Comparison of ENCODE assay signal across 26 cellular contexts in the genomic region with DNA sequence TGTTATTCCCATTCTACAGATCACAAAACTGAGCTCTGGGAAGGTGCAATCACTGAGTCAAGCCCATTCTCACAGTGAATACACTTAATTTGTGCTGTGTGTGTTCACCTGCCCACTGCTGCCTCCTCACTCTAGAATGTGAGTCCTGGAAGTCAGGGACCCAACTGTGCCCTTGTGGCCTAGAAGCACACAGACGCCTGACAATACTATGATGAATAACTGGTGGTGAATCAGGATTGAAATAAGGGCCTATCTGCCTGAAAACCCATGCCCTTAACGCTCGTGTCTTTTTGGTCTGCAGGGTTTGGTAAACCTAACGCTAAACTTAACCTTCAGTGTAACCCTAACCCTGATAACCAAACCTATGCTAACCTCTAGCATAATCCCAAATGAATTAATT.
DNase-seq lines count a peak whose midpoint lies in the region; ATAC-seq, FAIRE-seq and TF ChIP-seq lines count a peak whose summit lies in the region.
"Had no signal": no experiment of that assay in that cellular context is flagged by ENCODE, and none has a peak within 500 bp of the region (broad histone marks: within the 10 kb centered on the region; RNA-seq: fewer than 3 reads in every experiment).

No MANE protein-coding gene starts in this region.

- DNase-seq in HepG2 (ENCODE audit: low spot score): no peak
- no peak for DNase-seq in right lobe of liver
- DNase-seq in osteoblast (ENCODE audit: insufficient read length, low spot score, missing footprints): peak; percentile 90
- DNase-seq in HT-29 (ENCODE audit: low spot score): no peak
- DNase-seq: activated CD4-positive, alpha-beta T cell treated with anti-CD3 and anti-CD28 coated beads, Interleukin-2, amount 10 ng/mL, durations not matched to agents 7 days and 5 days; activated CD8-positive, alpha-beta memory T cell treated with anti-CD3 and anti-CD28 coated beads, Interleukin-2, amount 10 ng/mL, durations not matched to agents 7 days and 5 days; activated naive CD4-positive, alpha-beta T cell treated with anti-CD3 and anti-CD28 coated beads for 36 hours; amniotic stem cell; DMS53; GF-D8; kidney glomerular epithelial cell; NCI-H1105 treated with DMSO at 0.1 percent for 48 hours; NCI-H2029 treated with DMSO at 0.1 percent for 48 hours; NCI-H226; NCI-H82; stimulated activated CD4-positive, alpha-beta T cell treated with anti-CD3 and anti-CD28 coated beads, Interleukin-1b, Interleukin-23, amount 100 ng/mL, for 48 hours had no signal

- H3K27me3 ChIP-seq in HepG2 (ENCODE audit: control insufficient read depth in 1 of 2, insufficient read depth in 2 of 2, low read length in 2 of 2) (peaks cover 0 to 10% of the 10 kb centered on the region in 2 experiments; a peak in 3 of 5 replicates), right lobe of liver (no peaks in the 10 kb centered on the region), iPS-20b (ENCODE audit: insufficient read depth, low read length) (no peaks in the 10 kb centered on the region), osteoblast (ENCODE audit: insufficient read depth, low read length) (no peaks in the 10 kb centered on the region)
- H3K27me3 ChIP-seq: gastroesophageal sphincter had no signal

- H3K9ac ChIP-seq in HepG2 (ENCODE audit: insufficient read depth, low read depth, low read length) (no peak overlapping the region), iPS-20b (ENCODE audit: low read depth, low read length) (peak overlapping the region; percentile 62; the same call in 1 of the 2 replicates)

- no peak overlapping the region for H3K4me2 ChIP-seq in HepG2 (ENCODE audit: low read depth, low read length)
- no peak overlapping the region for H3K4me2 ChIP-seq in osteoblast (ENCODE audit: insufficient read depth, low read length)
- H3K4me2 ChIP-seq: A549 had no signal

- POLR2A ChIA-PET in HepG2 (lab: Yijun Ruan, JAX): no interaction called here

- H3K79me2 ChIP-seq in HepG2 (ENCODE audit: insufficient read depth, low read length) (no peaks in the 10 kb centered on the region), osteoblast (ENCODE audit: insufficient read depth, low read length) (no peaks in the 10 kb centered on the region)

- WGBS in HepG2 (ENCODE audit: low lambda C conversion rate): 2% methylated on average over 4 of the region's 4 CpGs
- 60% methylated on average over 1 of the region's 4 CpGs for WGBS in right lobe of liver (ENCODE audit: insufficient coverage, low coverage, low lambda C conversion rate, missing lambda C conversion rate)

- H3K27ac ChIP-seq in HepG2 (ENCODE audit: extremely low read length, insufficient read depth, low read length) (no peak overlapping the region), right lobe of liver (no peak overlapping the region), iPS-20b (ENCODE audit: low read length) (peak overlapping the region; percentile 80), osteoblast (ENCODE audit: low read depth, low read length) (no peak overlapping the region)
- H3K27ac ChIP-seq: A549, VCaP had no signal

- no peak for TF ChIP-seq EP300 in HepG2 (IDR thresholded peaks at IDR 0.05; ENCODE audit: low read depth in 2 of 2, low read length in 2 of 2)
- no peak for TF ChIP-seq EP300 in HepG2 (CRISPR knock-in tag; IDR thresholded peaks at IDR 0.05; ENCODE audit: borderline replicate concordance)

- in situ Hi-C loops in HepG2 (cut with HindIII; ENCODE audit: extremely low pct_ligation_motif_present, low pct_unique_long_range_greater_than_20kb): no loop called here

- CTCF ChIA-PET in HepG2 (lab: Yijun Ruan, JAX; ENCODE audit: low intra/inter-chr PET ratio, low total read pairs): no interaction called here

- H3K36me3 ChIP-seq in HepG2 (replicated peaks in 1 of 2; ENCODE audit: control insufficient read depth in 1 of 2, insufficient read depth in 2 of 2, low read length in 2 of 2) (no peaks in the 10 kb centered on the region), right lobe of liver (no peaks in the 10 kb centered on the region), iPS-20b (ENCODE audit: insufficient read depth, low read depth, low read length) (0 out of 2 replicates have a peak, but pooled peaks cover 4% of the 10 kb centered on the region), osteoblast (ENCODE audit: insufficient read depth, low read length) (no peaks in the 10 kb centered on the region)
- H3K36me3 ChIP-seq: gastroesophageal sphincter had no signal

- no peaks in the 10 kb centered on the region for H4K20me1 ChIP-seq in HepG2 (ENCODE audit: insufficient read depth, low read length)
- peaks cover 2% of the 10 kb centered on the region for H4K20me1 ChIP-seq in osteoblast (ENCODE audit: insufficient read depth, low read length)

- intact Hi-C loops in HepG2 (cut with micrococcal nuclease; ENCODE audit: unreplicated experiment) (no loop called here), right lobe of liver (cut with DNase I) (no loop called here)

- H3K4me1 ChIP-seq in HepG2 (ENCODE audit: insufficient read depth, low read length): no peaks in the 10 kb centered on the region
- H3K4me1 ChIP-seq in right lobe of liver: no peaks in the 10 kb centered on the region
- H3K4me1 ChIP-seq in iPS-20b (ENCODE audit: insufficient read depth, low read length): peaks cover 20% of the 10 kb centered on the region
- H3K4me1 ChIP-seq in osteoblast (ENCODE audit: insufficient read depth, low read length): peaks cover 6% of the 10 kb centered on the region
- H3K4me1 ChIP-seq: A549 had no signal

- H2AFZ ChIP-seq in HepG2 (ENCODE audit: low read length) (no peak overlapping the region), osteoblast (ENCODE audit: low read length) (peak overlapping the region; percentile 65)

- FAIRE-seq in HepG2 (lab: Jason Lieb, UNC): no peak
- FAIRE-seq: A549, bronchial epithelial cell, urothelium cell line had no signal

- TF ChIP-seq POLR2A in HepG2 (IDR thresholded peaks at IDR 0.05; ENCODE audit: insufficient read depth in 1 of 2, low read depth in 2 of 2, low read length in 2 of 2): no peak
- TF ChIP-seq POLR2A in right lobe of liver (IDR thresholded peaks at IDR 0.05): no peak

- TF ChIP-seq CTCF in HepG2 (CRISPR knock-in tag; IDR thresholded peaks at IDR 0.05) (no peak), right lobe of liver (IDR thresholded peaks at IDR 0.05) (no peak), osteoblast (IDR thresholded peaks at IDR 0.05; ENCODE audit: extremely low read depth, low read depth, low read length) (no peak)

- H3K4me3 ChIP-seq in HepG2 (replicated peaks in 1 of 3; ENCODE audit: insufficient read depth in 1 of 3, low read depth in 2 of 3, low read length in 3 of 3) (no peak overlapping the region), right lobe of liver (no peak overlapping the region), iPS-20b (ENCODE audit: low read length) (no peak overlapping the region), osteoblast (ENCODE audit: insufficient read depth, low read length) (peak overlapping the region; percentile 19)
- H3K4me3 ChIP-seq: A549, coronary artery, gastroesophageal sphincter had no signal

- no peak for ATAC-seq in HepG2
- ATAC-seq in right lobe of liver: no peak
- no peak for ATAC-seq in GM21529 (IDR thresholded peaks at IDR 0.05; ENCODE audit: unreplicated experiment)
- no peak for ATAC-seq in GM21360 (IDR thresholded peaks at IDR 0.05; ENCODE audit: unreplicated experiment)
- ATAC-seq in HG03135 (IDR thresholded peaks at IDR 0.05; ENCODE audit: unreplicated experiment): no peak
- ATAC-seq: A549; activated CD8-positive, alpha-beta memory T cell treated with anti-CD3 and anti-CD28 coated beads, Interleukin-2, amount 10 ng/mL, durations not matched to agents 7 days and 5 days had no signal

- H3K9me3 ChIP-seq in HepG2 (ENCODE audit: low read length) (no peaks in the 10 kb centered on the region), right lobe of liver (no peaks in the 10 kb centered on the region), iPS-20b (ENCODE audit: insufficient read depth, low read depth, low read length) (no peaks in the 10 kb centered on the region), osteoblast (ENCODE audit: low read depth, low read length) (no peaks in the 10 kb centered on the region)
- H3K9me3 ChIP-seq: A549, gastroesophageal sphincter had no signal

- no peak for TF ChIP-seq RAD21 in HepG2 (CRISPR knock-in tag; IDR thresholded peaks at IDR 0.05)

- no TSS peak for BruUV-seq in HepG2 (replicated peaks; lab: Mats Ljungman, UMichigan)

TF ChIP-seq in HepG2, 621 proteins besides CTCF, POLR2A, EP300 and RAD21:
- TF ChIP-seq ELF1 (CRISPR knock-in tag; IDR thresholded peaks at IDR 0.05) (no peak), ZNF629 (CRISPR knock-in tag; conservative IDR thresholded peaks at IDR 0.05) (peak; percentile 49; the same call in 1 of the 2 replicates)
